In genomic region chr11:117826832-117827231, GRCh38 we compare ENCODE assay signal across 20 cellular contexts. TPM values are rescaled to one million over a fixed set of nuclear protein-coding genes. Genes with fewer than 3 reads are reported as not detected.
DNase-seq lines count a peak whose midpoint lies in the region; ATAC-seq and TF ChIP-seq lines count a peak whose summit lies in the region.
"Had no signal": no experiment of that assay in that cellular context is flagged by ENCODE, and none has a peak within 500 bp of the region (broad histone marks: within the 10 kb centered on the region; RNA-seq: fewer than 3 reads in every experiment).

No MANE protein-coding gene starts in this region.

- ATAC-seq in activated CD8-positive, alpha-beta T cell treated with anti-CD3 and anti-CD28 coated beads for 36 hours = no peak
- ATAC-seq in activated CD8-positive, alpha-beta T cell treated with anti-CD3 and anti-CD28 coated beads, Interleukin-2, amount 10 ng/mL, durations not matched to agents 7 days and 5 days = no peak
- no peak for ATAC-seq in stimulated activated memory B cell treated with anti-CD40 and anti-IgM and Interleukin-4, amounts not matched to agents 10 μg/mL and 1 μg/mL and 100 μg/mL, for 72 hours
- ATAC-seq: natural killer cell treated with Interleukin-12 subunit alpha and Interleukin-12 subunit beta and Interleukin-15 and Interleukin-18, amount 100 ng/mL, for 72 hours had no signal

- no peaks in the 10 kb centered on the region for H3K9me3 ChIP-seq in KOPT-K1 (ENCODE audit: insufficient read depth, low read length, poor library complexity, severe bottlenecking)
- H3K9me3 ChIP-seq: prostate gland, suprapubic skin had no signal

- intact Hi-C loops in activated CD8-positive, alpha-beta T cell treated with anti-CD3 and anti-CD28 coated beads for 36 hours (cut with micrococcal nuclease) = no loop called here

- H3K27ac Mint-ChIP-seq in activated CD8-positive, alpha-beta T cell treated with anti-CD3 and anti-CD28 coated beads for 36 hours = no peak overlapping the region
- no peak overlapping the region for H3K27ac Mint-ChIP-seq in activated CD8-positive, alpha-beta T cell treated with anti-CD3 and anti-CD28 coated beads, Interleukin-2, amount 10 ng/mL, durations not matched to agents 7 days and 5 days
- peak overlapping the region; percentile 26 for H3K27ac Mint-ChIP-seq in stimulated activated memory B cell treated with anti-CD40 and anti-IgM and Interleukin-4, amounts not matched to agents 10 μg/mL and 1 μg/mL and 100 μg/mL, for 72 hours

- POLR2A ChIA-PET in activated CD8-positive, alpha-beta T cell treated with anti-CD3 and anti-CD28 coated beads for 36 hours (lab: Charles Lee) = interaction anchor here (1.0 to 3.9 kb wide), 2 partner anchors 12 to 161 kb away, joined by 3 to 18 read pairs; no protein-coding TSS in a partner anchor
- POLR2A ChIA-PET in activated CD8-positive, alpha-beta T cell treated with anti-CD3 and anti-CD28 coated beads, Interleukin-2, amount 10 ng/mL, durations not matched to agents 7 days and 5 days (lab: Charles Lee) = interaction anchor here (1.1 to 3.5 kb wide), 2 partner anchors 12 to 125 kb away, joined by 5 to 25 read pairs; no protein-coding TSS in a partner anchor

- no peaks in the 10 kb centered on the region for H3K36me3 Mint-ChIP-seq in activated CD8-positive, alpha-beta T cell treated with anti-CD3 and anti-CD28 coated beads for 36 hours (ENCODE audit: low read depth)
- H3K36me3 Mint-ChIP-seq in activated CD8-positive, alpha-beta T cell treated with anti-CD3 and anti-CD28 coated beads, Interleukin-2, amount 10 ng/mL, durations not matched to agents 7 days and 5 days (ENCODE audit: low read depth) = no peaks in the 10 kb centered on the region
- H3K36me3 Mint-ChIP-seq in stimulated activated memory B cell treated with anti-CD40 and anti-IgM and Interleukin-4, amounts not matched to agents 10 μg/mL and 1 μg/mL and 100 μg/mL, for 72 hours = no peaks in the 10 kb centered on the region
- H3K36me3 Mint-ChIP-seq: natural killer cell treated with Interleukin-12 subunit alpha and Interleukin-12 subunit beta and Interleukin-15 and Interleukin-18, amount 100 ng/mL, for 72 hours had no signal

- peaks cover 88% of the 10 kb centered on the region for H3K4me1 Mint-ChIP-seq in activated CD8-positive, alpha-beta T cell treated with anti-CD3 and anti-CD28 coated beads for 36 hours (ENCODE audit: low read depth)
- H3K4me1 Mint-ChIP-seq in activated CD8-positive, alpha-beta T cell treated with anti-CD3 and anti-CD28 coated beads, Interleukin-2, amount 10 ng/mL, durations not matched to agents 7 days and 5 days (ENCODE audit: low read depth) = peaks cover 95% of the 10 kb centered on the region
- peaks cover 63% of the 10 kb centered on the region for H3K4me1 Mint-ChIP-seq in stimulated activated memory B cell treated with anti-CD40 and anti-IgM and Interleukin-4, amounts not matched to agents 10 μg/mL and 1 μg/mL and 100 μg/mL, for 72 hours

- peaks cover 11% of the 10 kb centered on the region; the same call in 1 of the 2 replicates for H3K36me3 ChIP-seq in KOPT-K1 (ENCODE audit: insufficient read depth, low read length)
- H3K36me3 ChIP-seq: prostate gland, suprapubic skin had no signal

- no peak for TF ChIP-seq CTCF in activated CD8-positive, alpha-beta T cell treated with anti-CD3 and anti-CD28 coated beads for 36 hours (IDR thresholded peaks at IDR 0.05)

- H3K27ac ChIP-seq in KOPT-K1 (ENCODE audit: low read depth, low read length, poor library complexity, severe bottlenecking) = peak overlapping the region; percentile 99
- H3K27ac ChIP-seq: C4-2B, prostate gland, suprapubic skin had no signal

- DNase-seq in activated CD8-positive, alpha-beta T cell treated with anti-CD3 and anti-CD28 coated beads for 36 hours = peak; percentile 0
- DNase-seq in activated CD8-positive, alpha-beta T cell treated with anti-CD3 and anti-CD28 coated beads, Interleukin-2, amount 10 ng/mL, durations not matched to agents 7 days and 5 days = no peak
- DNase-seq in glomerular visceral epithelial cell (ENCODE audit: extremely low spot score) (peak; percentile 41), NCI-H446 (lab: John Stamatoyannopoulos, UW) (no peak), COLO829 (ENCODE audit: low spot score) (no peak), occipital lobe (lab: John Stamatoyannopoulos, UW) (no peak)
- DNase-seq: amygdala; cerebellar nuclear complex; NCI-H187 treated with DMSO at 0.1 percent for 48 hours; NCI-H510A; SHP77; small intestine; stimulated activated CD4-positive, alpha-beta T cell treated with anti-CD3 and anti-CD28 coated beads, Interleukin-4, amount 100 ng/mL, for 24 hours; T-helper 2 cell had no signal

- H3K4me3 Mint-ChIP-seq in activated CD8-positive, alpha-beta T cell treated with anti-CD3 and anti-CD28 coated beads for 36 hours = no peak overlapping the region
- no peak overlapping the region for H3K4me3 Mint-ChIP-seq in activated CD8-positive, alpha-beta T cell treated with anti-CD3 and anti-CD28 coated beads, Interleukin-2, amount 10 ng/mL, durations not matched to agents 7 days and 5 days
- H3K4me3 Mint-ChIP-seq in stimulated activated memory B cell treated with anti-CD40 and anti-IgM and Interleukin-4, amounts not matched to agents 10 μg/mL and 1 μg/mL and 100 μg/mL, for 72 hours = no peak overlapping the region

- H3K9me3 Mint-ChIP-seq in activated CD8-positive, alpha-beta T cell treated with anti-CD3 and anti-CD28 coated beads for 36 hours = no peaks in the 10 kb centered on the region
- no peaks in the 10 kb centered on the region for H3K9me3 Mint-ChIP-seq in activated CD8-positive, alpha-beta T cell treated with anti-CD3 and anti-CD28 coated beads, Interleukin-2, amount 10 ng/mL, durations not matched to agents 7 days and 5 days (ENCODE audit: insufficient read depth)
- no peaks in the 10 kb centered on the region for H3K9me3 Mint-ChIP-seq in stimulated activated memory B cell treated with anti-CD40 and anti-IgM and Interleukin-4, amounts not matched to agents 10 μg/mL and 1 μg/mL and 100 μg/mL, for 72 hours
- H3K9me3 Mint-ChIP-seq: natural killer cell treated with Interleukin-12 subunit alpha and Interleukin-12 subunit beta and Interleukin-15 and Interleukin-18, amount 100 ng/mL, for 72 hours had no signal

- CTCF ChIA-PET in activated CD8-positive, alpha-beta T cell treated with anti-CD3 and anti-CD28 coated beads for 36 hours (lab: Charles Lee) = interaction anchor here (1.3 to 15.2 kb wide), 5 partner anchors 11 to 226 kb away, joined by 5 to 188 read pairs (median 40); no protein-coding TSS in a partner anchor
- CTCF ChIA-PET in activated CD8-positive, alpha-beta T cell treated with anti-CD3 and anti-CD28 coated beads, Interleukin-2, amount 10 ng/mL, durations not matched to agents 7 days and 5 days (lab: Charles Lee) = interaction anchor here (0.8 to 10.1 kb wide), 7 partner anchors 10 to 400 kb away, joined by 3 to 104 read pairs (median 24); no protein-coding TSS in a partner anchor

- H3K27me3 Mint-ChIP-seq in activated CD8-positive, alpha-beta T cell treated with anti-CD3 and anti-CD28 coated beads for 36 hours = no peaks in the 10 kb centered on the region
- H3K27me3 Mint-ChIP-seq in activated CD8-positive, alpha-beta T cell treated with anti-CD3 and anti-CD28 coated beads, Interleukin-2, amount 10 ng/mL, durations not matched to agents 7 days and 5 days (ENCODE audit: low read depth) = no peaks in the 10 kb centered on the region
- peaks cover 42% of the 10 kb centered on the region for H3K27me3 Mint-ChIP-seq in stimulated activated memory B cell treated with anti-CD40 and anti-IgM and Interleukin-4, amounts not matched to agents 10 μg/mL and 1 μg/mL and 100 μg/mL, for 72 hours

RNA-seq across cellular contexts. Expression of gene FXYD2, which starts 2.3 kb away (rescaled TPM):
- 1 to 10 TPM; 6.7 to 7.2 TPM for total RNA-seq in activated CD8-positive, alpha-beta T cell treated with anti-CD3 and anti-CD28 coated beads for 36 hours
- total RNA-seq in activated CD8-positive, alpha-beta T cell treated with anti-CD3 and anti-CD28 coated beads, Interleukin-2, amount 10 ng/mL, durations not matched to agents 7 days and 5 days = 10 to 100 TPM; 22.5 to 24.3 TPM
- 0.62 TPM for total RNA-seq in occipital lobe
- total RNA-seq: suprapubic skin had no signal

RNA-seq across cellular contexts. Expression of gene DSCAML1, which starts 29.8 kb away (rescaled TPM):
- under 1 TPM; 0.13 to 0.29 TPM for total RNA-seq in activated CD8-positive, alpha-beta T cell treated with anti-CD3 and anti-CD28 coated beads for 36 hours
- under 1 TPM; 0.16 to 0.37 TPM for total RNA-seq in activated CD8-positive, alpha-beta T cell treated with anti-CD3 and anti-CD28 coated beads, Interleukin-2, amount 10 ng/mL, durations not matched to agents 7 days and 5 days
- 7.6 TPM for total RNA-seq in occipital lobe

RNA-seq across cellular contexts. Expression of gene FXYD6, which starts 49.6 kb away (rescaled TPM):
- not detected for total RNA-seq in activated CD8-positive, alpha-beta T cell treated with anti-CD3 and anti-CD28 coated beads for 36 hours
- total RNA-seq in activated CD8-positive, alpha-beta T cell treated with anti-CD3 and anti-CD28 coated beads, Interleukin-2, amount 10 ng/mL, durations not matched to agents 7 days and 5 days = under 1 TPM in 1 of 2 experiments, not detected in 1; 0.24 TPM
- 107 TPM for total RNA-seq in occipital lobe
- total RNA-seq: natural killer cell treated with Interleukin-12 subunit alpha and Interleukin-12 subunit beta and Interleukin-15 and Interleukin-18, amount 100 ng/mL, for 72 hours had no signal

Comparison
In these comparisons a context has a peak if more than half of its experiments do, and no peak if none do; other contexts are left out.
1. DNase-seq: peak in activated CD8-positive, alpha-beta T cell treated with anti-CD3 and anti-CD28 coated beads for 36 hours (single experiment) and glomerular visceral epithelial cell (single experiment); none in activated CD8-positive, alpha-beta T cell treated with anti-CD3 and anti-CD28 coated beads, Interleukin-2, amount 10 ng/mL, durations not matched to agents 7 days and 5 days (single experiment), NCI-H446 (0 of 2), COLO829 (single experiment) and occipital lobe (single experiment).
2. RNA of gene FXYD6, which starts 49.6 kb away (total RNA-seq): 107 TPM in occipital lobe (single experiment); 0.24 TPM in activated CD8-positive, alpha-beta T cell treated with anti-CD3 and anti-CD28 coated beads, Interleukin-2, amount 10 ng/mL, durations not matched to agents 7 days and 5 days and not detected in activated CD8-positive, alpha-beta T cell treated with anti-CD3 and anti-CD28 coated beads for 36 hours; every median in the first group is over 10 times any median in the second.